14 cellular contexts compared by ENCODE assay signal in the genomic region with DNA sequence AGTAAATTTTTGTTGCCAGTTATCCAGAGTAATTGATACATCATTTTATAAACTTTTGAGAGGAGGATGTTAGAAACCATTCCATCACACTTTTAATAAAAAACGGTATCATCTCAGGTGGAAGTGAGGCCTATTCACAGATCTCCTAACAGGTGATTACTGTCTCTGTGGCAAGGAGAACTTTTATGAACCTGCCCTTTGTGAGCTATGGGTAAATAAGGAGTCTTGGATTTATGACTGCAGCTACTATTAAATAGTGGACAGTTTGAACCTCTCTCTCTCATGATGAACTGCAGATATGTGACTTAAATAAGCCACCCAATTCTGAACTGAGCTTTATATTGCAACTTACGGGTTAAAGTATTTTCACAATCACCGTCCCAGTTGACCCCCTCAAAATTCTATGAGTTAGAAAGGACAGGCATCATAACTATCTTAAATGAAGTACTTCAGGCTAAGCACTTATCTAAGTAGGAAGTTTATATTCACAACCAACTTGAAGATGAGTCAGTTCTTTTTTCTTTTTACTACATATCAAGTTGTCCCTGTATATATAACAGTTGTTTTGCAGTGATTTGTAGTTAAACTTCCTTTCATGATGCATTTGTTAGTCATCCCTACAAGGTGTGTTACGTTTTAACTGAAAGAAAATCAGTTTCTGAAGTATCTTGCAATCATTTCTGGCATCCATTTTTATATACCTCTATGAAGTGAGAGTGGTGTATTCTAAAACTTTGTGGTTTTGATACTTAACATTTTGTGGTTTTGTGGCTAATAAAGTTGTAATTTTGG. TPM values are rescaled to one million over a fixed set of nuclear protein-coding genes. Genes with fewer than 3 reads are reported as not detected.
DNase-seq lines count a peak whose midpoint lies in the region; ATAC-seq and FAIRE-seq lines count a peak whose summit lies in the region.
"Had no signal": no experiment of that assay in that cellular context is flagged by ENCODE, and none has a peak within 500 bp of the region (broad histone marks: within the 10 kb centered on the region; RNA-seq: fewer than 3 reads in every experiment).

No MANE protein-coding gene starts in this region.

- no peak overlapping the region for H3K4me3 Mint-ChIP-seq in activated naive CD4-positive, alpha-beta T cell treated with anti-CD3 and anti-CD28 coated beads, Interleukin-2, amount 10 ng/mL, durations not matched to agents 7 days and 5 days
- no peak overlapping the region for H3K4me3 Mint-ChIP-seq in stimulated activated naive CD8-positive, alpha-beta T cell treated with anti-CD3 and anti-CD28 coated beads, Interleukin-15, Interleukin-2, amounts not matched to agents 100 ng/mL and 50 ng/mL, for 24 hours
- H3K4me3 Mint-ChIP-seq: neural crest cell, T-cell had no signal

- peaks cover 0 to 5% of the 10 kb centered on the region in 2 donors for H3K36me3 Mint-ChIP-seq in activated naive CD4-positive, alpha-beta T cell treated with anti-CD3 and anti-CD28 coated beads, Interleukin-2, amount 50 U/mL, for 72 hours
- peaks cover 6% of the 10 kb centered on the region for H3K36me3 Mint-ChIP-seq in activated naive CD4-positive, alpha-beta T cell treated with anti-CD3 and anti-CD28 coated beads, Interleukin-2, amount 10 ng/mL, durations not matched to agents 7 days and 5 days
- H3K36me3 Mint-ChIP-seq in stimulated activated naive CD8-positive, alpha-beta T cell treated with anti-CD3 and anti-CD28 coated beads, Interleukin-15, Interleukin-2, amounts not matched to agents 100 ng/mL and 50 ng/mL, for 24 hours (ENCODE audit: low read depth) = peaks cover 11% of the 10 kb centered on the region

- FAIRE-seq in RCC 7860 (lab: Jason Lieb, UNC) = peak; percentile 68
- FAIRE-seq: kidney had no signal

- no peak overlapping the region for H3K27ac Mint-ChIP-seq in activated naive CD4-positive, alpha-beta T cell treated with anti-CD3 and anti-CD28 coated beads, Interleukin-2, amount 50 U/mL, for 72 hours
- no peak overlapping the region for H3K27ac Mint-ChIP-seq in activated naive CD4-positive, alpha-beta T cell treated with anti-CD3 and anti-CD28 coated beads, Interleukin-2, amount 10 ng/mL, durations not matched to agents 7 days and 5 days
- peak overlapping the region; percentile 56 for H3K27ac Mint-ChIP-seq in stimulated activated naive CD8-positive, alpha-beta T cell treated with anti-CD3 and anti-CD28 coated beads, Interleukin-15, Interleukin-2, amounts not matched to agents 100 ng/mL and 50 ng/mL, for 24 hours
- H3K27ac Mint-ChIP-seq: T-cell had no signal

- H3K4me1 Mint-ChIP-seq in activated naive CD4-positive, alpha-beta T cell treated with anti-CD3 and anti-CD28 coated beads, Interleukin-2, amount 10 ng/mL, durations not matched to agents 7 days and 5 days = peaks cover 2% of the 10 kb centered on the region
- peaks cover 52% of the 10 kb centered on the region for H3K4me1 Mint-ChIP-seq in stimulated activated naive CD8-positive, alpha-beta T cell treated with anti-CD3 and anti-CD28 coated beads, Interleukin-15, Interleukin-2, amounts not matched to agents 100 ng/mL and 50 ng/mL, for 24 hours (ENCODE audit: low read depth)
- H3K4me1 Mint-ChIP-seq: neural crest cell had no signal

- CTCF ChIA-PET in activated naive CD4-positive, alpha-beta T cell treated with anti-CD3 and anti-CD28 coated beads, Interleukin-2, amount 10 ng/mL, durations not matched to agents 7 days and 5 days (lab: Charles Lee) = interaction anchor here (1.1 kb wide), 1 partner anchor 8 kb away, joined by 3 read pairs; no protein-coding TSS in a partner anchor

- H3K9me3 Mint-ChIP-seq in activated naive CD4-positive, alpha-beta T cell treated with anti-CD3 and anti-CD28 coated beads, Interleukin-2, amount 50 U/mL, for 72 hours = no peaks in the 10 kb centered on the region
- no peaks in the 10 kb centered on the region for H3K9me3 Mint-ChIP-seq in activated naive CD4-positive, alpha-beta T cell treated with anti-CD3 and anti-CD28 coated beads, Interleukin-2, amount 10 ng/mL, durations not matched to agents 7 days and 5 days
- no peaks in the 10 kb centered on the region for H3K9me3 Mint-ChIP-seq in stimulated activated naive CD8-positive, alpha-beta T cell treated with anti-CD3 and anti-CD28 coated beads, Interleukin-15, Interleukin-2, amounts not matched to agents 100 ng/mL and 50 ng/mL, for 24 hours
- H3K9me3 Mint-ChIP-seq: neural crest cell, T-cell had no signal

- no peak for DNase-seq in activated naive CD4-positive, alpha-beta T cell treated with anti-CD3 and anti-CD28 coated beads, Interleukin-2, amount 50 U/mL, for 72 hours (ENCODE audit: low spot score in 2 of 2)
- no peak for DNase-seq in activated naive CD4-positive, alpha-beta T cell treated with anti-CD3 and anti-CD28 coated beads, Interleukin-2, amount 10 ng/mL, durations not matched to agents 7 days and 5 days
- peak; percentile 37 for DNase-seq in RCC 7860 (ENCODE audit: low spot score)
- peak; percentile 71 for DNase-seq in epithelial cell of prostate (ENCODE audit: low read depth, low spot score)
- no peak for DNase-seq in COR-L47 (lab: John Stamatoyannopoulos, UW)
- DNase-seq: aorta, kidney, NCI-H1105, NCI-H526 treated with DMSO at 0.1 percent for 48 hours, T-cell had no signal

- peak overlapping the region; percentile 75 for H3K27ac ChIP-seq in epithelial cell of prostate

- no peaks in the 10 kb centered on the region for H3K27me3 Mint-ChIP-seq in activated naive CD4-positive, alpha-beta T cell treated with anti-CD3 and anti-CD28 coated beads, Interleukin-2, amount 10 ng/mL, durations not matched to agents 7 days and 5 days
- no peaks in the 10 kb centered on the region for H3K27me3 Mint-ChIP-seq in stimulated activated naive CD8-positive, alpha-beta T cell treated with anti-CD3 and anti-CD28 coated beads, Interleukin-15, Interleukin-2, amounts not matched to agents 100 ng/mL and 50 ng/mL, for 24 hours
- H3K27me3 Mint-ChIP-seq: T-cell had no signal

- ATAC-seq in activated naive CD4-positive, alpha-beta T cell treated with anti-CD3 and anti-CD28 coated beads, Interleukin-2, amount 50 U/mL, for 72 hours = peak; percentile 47 to 99
- ATAC-seq in GM21423 (IDR thresholded peaks at IDR 0.05; ENCODE audit: unreplicated experiment) (no peak), GM19324 (IDR thresholded peaks at IDR 0.05; ENCODE audit: low FRiP score, unreplicated experiment) (no peak)
- ATAC-seq: T-cell had no signal

RNA-seq across cellular contexts. Expression of a gene that starts 45.9 kb away (rescaled TPM):
- 10 to 100 TPM; 35.8 to 42.4 TPM for total RNA-seq in activated naive CD4-positive, alpha-beta T cell treated with anti-CD3 and anti-CD28 coated beads, Interleukin-2, amount 50 U/mL, for 72 hours

RNA-seq across cellular contexts. Expression of a gene that starts 47.4 kb away (rescaled TPM):
- 10 to 100 TPM; 60.0 to 70.6 TPM for total RNA-seq in activated naive CD4-positive, alpha-beta T cell treated with anti-CD3 and anti-CD28 coated beads, Interleukin-2, amount 50 U/mL, for 72 hours

Comparison
In these comparisons a context has a peak if more than half of its experiments do, and no peak if none do; other contexts are left out.
1. ATAC-seq: peak in activated naive CD4-positive, alpha-beta T cell treated with anti-CD3 and anti-CD28 coated beads, Interleukin-2, amount 50 U/mL, for 72 hours (2 of 2); none in GM21423 (single experiment) and GM19324 (single experiment).
2. DNase-seq: peak in RCC 7860 (single experiment) and epithelial cell of prostate (single experiment); none in activated naive CD4-positive, alpha-beta T cell treated with anti-CD3 and anti-CD28 coated beads, Interleukin-2, amount 50 U/mL, for 72 hours (0 of 2), activated naive CD4-positive, alpha-beta T cell treated with anti-CD3 and anti-CD28 coated beads, Interleukin-2, amount 10 ng/mL, durations not matched to agents 7 days and 5 days (single experiment) and COR-L47 (single experiment).